In the genomic region with DNA sequence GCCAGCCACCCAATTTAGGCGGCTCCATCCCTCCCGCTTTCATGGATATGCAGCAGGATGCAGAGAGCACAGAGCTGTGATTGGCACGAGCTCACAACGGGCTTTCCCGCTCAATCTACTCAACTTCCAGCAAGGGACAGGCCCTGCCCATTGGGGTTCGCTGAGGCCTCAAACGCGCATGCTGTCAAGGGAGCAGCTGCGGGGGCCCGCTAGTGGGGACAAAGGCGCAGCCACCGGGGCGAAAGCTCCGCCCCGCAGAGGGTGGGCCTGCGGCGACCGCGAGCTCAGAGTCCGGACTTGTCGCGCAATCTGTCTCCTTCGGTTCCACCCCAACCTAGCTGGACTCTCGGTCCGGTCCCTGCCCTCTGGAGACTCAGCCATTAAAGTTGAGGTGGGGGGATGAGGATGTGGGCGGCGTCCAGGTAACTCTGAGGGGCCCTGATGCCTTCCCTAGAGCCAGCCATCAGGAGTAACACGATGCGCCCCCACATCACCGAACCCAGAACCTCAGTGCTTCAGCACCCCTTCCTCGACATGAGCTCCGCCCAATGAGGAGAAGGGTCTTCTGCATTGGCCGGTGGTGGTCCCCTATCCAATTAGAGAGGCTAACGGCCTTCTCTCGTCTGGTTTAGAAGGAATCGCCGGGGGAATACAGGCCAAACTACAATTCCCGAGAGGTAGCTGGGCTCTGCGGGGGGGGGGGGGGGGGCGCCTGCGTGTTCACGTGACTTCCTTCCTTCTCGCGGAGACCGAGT, we compare ENCODE assay signal across 8 cellular contexts. TPM values are rescaled to one million over a fixed set of nuclear protein-coding genes. Genes with fewer than 3 reads are reported as not detected.
A peak's percentile ranks its signal among the peaks of the same experiment; 100 is the strongest.
DNase-seq lines count a peak whose midpoint lies in the region; ATAC-seq and TF ChIP-seq lines count a peak whose summit lies in the region.

No MANE protein-coding gene starts in this region.

- peaks cover 38 to 85% of the 10 kb centered on the region in 2 donors for H3K4me1 ChIP-seq in left lung

- POLR2A ChIA-PET in AG04449 (lab: Yijun Ruan, JAX), result interaction anchor here (0.9 to 2.0 kb wide), 5 partner anchors 11 to 153 kb away, joined by 3 to 7 read pairs (median 5); no protein-coding TSS in a partner anchor
- POLR2A ChIA-PET in activated CD4-positive, alpha-beta T cell treated with anti-CD3 and anti-CD28 coated beads, Interleukin-2, amount 10 ng/mL, durations not matched to agents 7 days and 5 days (lab: Charles Lee), result interaction anchor here (0.5 to 1.7 kb wide), 7 partner anchors 11 to 235 kb away, joined by 3 to 9 read pairs (median 3); no protein-coding TSS in a partner anchor

- intact Hi-C loops in left lung (cut with DNase I), result no loop called here

- H3K4me3 Mint-ChIP-seq in activated CD4-positive, alpha-beta T cell treated with anti-CD3 and anti-CD28 coated beads, Interleukin-2, amount 10 ng/mL, durations not matched to agents 7 days and 5 days, result peak overlapping the region; percentile 94

- peaks cover 66% of the 10 kb centered on the region for H3K4me1 Mint-ChIP-seq in activated CD4-positive, alpha-beta T cell treated with anti-CD3 and anti-CD28 coated beads, Interleukin-2, amount 10 ng/mL, durations not matched to agents 7 days and 5 days

- no peak for DNase-seq in AG04449 (ENCODE audit: low read depth, low spot score)
- DNase-seq in NCI-H345 treated with DMSO at 0.1 percent for 48 hours (lab: John Stamatoyannopoulos, UW; ENCODE audit: unreplicated experiment), result peak; percentile 51
- peak; percentile 90 for DNase-seq in activated CD4-positive, alpha-beta T cell treated with anti-CD3 and anti-CD28 coated beads, Interleukin-2, amount 10 ng/mL, durations not matched to agents 7 days and 5 days
- DNase-seq in dedifferentiated amniotic fluid mesenchymal stem cell (ENCODE audit: extremely low spot score), result peak; percentile 53
- peak; percentile 92 to 98 for DNase-seq in left lung
- DNase-seq in stimulated activated CD4-positive, alpha-beta T cell treated with anti-CD3 and anti-CD28 coated beads, Interleukin-2, amount 100 ng/mL, for 48 hours, result peak; percentile 82

- H3K9me3 Mint-ChIP-seq in activated CD4-positive, alpha-beta T cell treated with anti-CD3 and anti-CD28 coated beads, Interleukin-2, amount 10 ng/mL, durations not matched to agents 7 days and 5 days, result no peaks in the 10 kb centered on the region

- ATAC-seq in GM18870 (IDR thresholded peaks at IDR 0.05; ENCODE audit: unreplicated experiment) (peak; percentile 40), HG03108 (IDR thresholded peaks at IDR 0.05; ENCODE audit: unreplicated experiment) (peak; percentile 61), left lung (peak; percentile 83)

- H3K36me3 ChIP-seq in left lung, result no peaks in the 10 kb centered on the region

- H3K27me3 Mint-ChIP-seq in activated CD4-positive, alpha-beta T cell treated with anti-CD3 and anti-CD28 coated beads, Interleukin-2, amount 10 ng/mL, durations not matched to agents 7 days and 5 days, result no peaks in the 10 kb centered on the region

- H3K4me3 ChIP-seq in AG04449 (ENCODE audit: low read depth, low read length) (peak overlapping the region; percentile 64), left lung (peak overlapping the region; percentile 41 to 95)

- H3K27me3 ChIP-seq in left lung, result no peaks in the 10 kb centered on the region

- H3K27ac Mint-ChIP-seq in activated CD4-positive, alpha-beta T cell treated with anti-CD3 and anti-CD28 coated beads, Interleukin-2, amount 10 ng/mL, durations not matched to agents 7 days and 5 days, result peak overlapping the region; percentile 94

- H3K9me3 ChIP-seq in left lung, result no peaks in the 10 kb centered on the region

- CTCF ChIA-PET in AG04449 (lab: Yijun Ruan, JAX), result interaction anchor here (0.7 to 6.1 kb wide), 9 partner anchors 9 to 201 kb away, joined by 3 to 46 read pairs (median 6); no protein-coding TSS in a partner anchor
- CTCF ChIA-PET in activated CD4-positive, alpha-beta T cell treated with anti-CD3 and anti-CD28 coated beads, Interleukin-2, amount 10 ng/mL, durations not matched to agents 7 days and 5 days (lab: Charles Lee), result interaction anchor here (0.5 to 3.8 kb wide), 16 partner anchors 9 to 563 kb away, joined by 3 to 33 read pairs (median 4); no protein-coding TSS in a partner anchor

- TF ChIP-seq CTCF in AG04449 (IDR thresholded peaks at IDR 0.05; ENCODE audit: insufficient read depth, low read length, missing control alignments) (no peak), left lung (IDR thresholded peaks at IDR 0.05) (peak in 1 of 2 donors; percentile 30)

- peaks cover 38% of the 10 kb centered on the region for H3K36me3 Mint-ChIP-seq in activated CD4-positive, alpha-beta T cell treated with anti-CD3 and anti-CD28 coated beads, Interleukin-2, amount 10 ng/mL, durations not matched to agents 7 days and 5 days (ENCODE audit: low read depth)

- peak overlapping the region; percentile 97 to 98 for H3K27ac ChIP-seq in left lung

RNA-seq across cellular contexts. Expression of gene NFATC3, which starts 0.5 kb away (rescaled TPM):
- total RNA-seq in activated CD4-positive, alpha-beta T cell treated with anti-CD3 and anti-CD28 coated beads, Interleukin-2, amount 10 ng/mL, durations not matched to agents 7 days and 5 days, result 100 to 1,000 TPM; 146 to 159 TPM
- total RNA-seq in left lung, result 10 to 100 TPM; 58.5 to 65.8 TPM
